2 cellular contexts compared by ENCODE assay signal in genomic region chr21:45042664-45043161, GRCh38.
A peak's percentile ranks its signal among the peaks of the same experiment; 100 is the strongest.
TF ChIP-seq lines count a peak whose summit lies in the region.

No MANE protein-coding gene starts in this region.

TF ChIP-seq in HepG2, 621 proteins besides CTCF, POLR2A, EP300 and RAD21:
- no peak for TF ChIP-seq NFIC (IDR thresholded peaks at IDR 0.05; ENCODE audit: low read length)
- no peak for TF ChIP-seq KDM4B (CRISPR knock-in tag; IDR thresholded peaks at IDR 0.05)
- peak; percentile 88 for TF ChIP-seq ZNF646 (CRISPR knock-in tag; IDR thresholded peaks at IDR 0.05)
- no peak for TF ChIP-seq SP4 (CRISPR knock-in tag; IDR thresholded peaks at IDR 0.05)

TF ChIP-seq in H1, 55 proteins besides CTCF, POLR2A, EP300 and RAD21:
- no peak for TF ChIP-seq HDAC2 (IDR thresholded peaks at IDR 0.05; ENCODE audit: borderline replicate concordance in 1 of 2, low read depth in 2 of 2, low read length in 2 of 2)
